In genomic region chr11:69297225-69297925, GRCh38 we compare ENCODE assay signal across 1 cellular context.
TF ChIP-seq lines count a peak whose summit lies in the region.

No MANE protein-coding gene starts in this region.

TF ChIP-seq in HepG2, 621 proteins besides CTCF, POLR2A, EP300 and RAD21 (continued from another document):
- TF ChIP-seq AHDC1 (CRISPR knock-in tag; IDR thresholded peaks at IDR 0.05; ENCODE audit: borderline replicate concordance): no peak
- TF ChIP-seq ZBTB7A (CRISPR knock-in tag; IDR thresholded peaks at IDR 0.05): 0 out of 2 replicates have a peak, but pooled peaks have one; percentile 35
- no peak for TF ChIP-seq SPEN (CRISPR knock-in tag; IDR thresholded peaks at IDR 0.05; ENCODE audit: low read depth)
- TF ChIP-seq SMAD1 (CRISPR knock-in tag; IDR thresholded peaks at IDR 0.05; ENCODE audit: borderline replicate concordance, low read depth): no peak
- TF ChIP-seq HIC2 (CRISPR knock-in tag; IDR thresholded peaks at IDR 0.05; ENCODE audit: low read depth): no peak
- TF ChIP-seq KDM2A (CRISPR knock-in tag; IDR thresholded peaks at IDR 0.05; ENCODE audit: borderline replicate concordance, low read depth): peak; percentile 26; the same call in 1 of the 2 replicates
- TF ChIP-seq ZNF547 (CRISPR knock-in tag; IDR thresholded peaks at IDR 0.05): no peak
- TF ChIP-seq ZNF577 (CRISPR knock-in tag; IDR thresholded peaks at IDR 0.05; ENCODE audit: borderline replicate concordance, low read depth): no peak
- TF ChIP-seq ZNF331 (CRISPR knock-in tag; IDR thresholded peaks at IDR 0.05): no peak
- TF ChIP-seq ZNF703 (CRISPR knock-in tag; IDR thresholded peaks at IDR 0.05; ENCODE audit: borderline replicate concordance): no peak
- peak; percentile 34 for TF ChIP-seq NCOA2 (CRISPR knock-in tag; IDR thresholded peaks at IDR 0.05)
- TF ChIP-seq NFRKB (IDR thresholded peaks at IDR 0.05): no peak
- no peak for TF ChIP-seq TARDBP (CRISPR knock-in tag; IDR thresholded peaks at IDR 0.05)
- no peak for TF ChIP-seq ELK4 (CRISPR knock-in tag; IDR thresholded peaks at IDR 0.05; ENCODE audit: borderline replicate concordance)
- peak; percentile 63 for TF ChIP-seq TEAD3 (CRISPR knock-in tag; optimal IDR thresholded peaks at IDR 0.05; ENCODE audit: borderline replicate concordance)
- no peak for TF ChIP-seq SNAPC5 (CRISPR knock-in tag; IDR thresholded peaks at IDR 0.05; ENCODE audit: borderline replicate concordance)
- 0 out of 2 replicates have a peak, but pooled peaks have one; percentile 18 for TF ChIP-seq NR2F6 (IDR thresholded peaks at IDR 0.05)
- TF ChIP-seq NR2F6 (CRISPR knock-in tag; IDR thresholded peaks at IDR 0.05): no peak
- no peak for TF ChIP-seq TP53 (CRISPR knock-in tag; conservative IDR thresholded peaks at IDR 0.05)
- peak; percentile 36; the same call in 1 of the 2 replicates for TF ChIP-seq UBTF (CRISPR knock-in tag; IDR thresholded peaks at IDR 0.05)
- no peak for TF ChIP-seq RBFOX2 (IDR thresholded peaks at IDR 0.05; ENCODE audit: low read depth, low read length)
- no peak for TF ChIP-seq YEATS4 (CRISPR knock-in tag; IDR thresholded peaks at IDR 0.05; ENCODE audit: borderline replicate concordance)
